8 cellular contexts compared by ENCODE assay signal in the genomic region with DNA sequence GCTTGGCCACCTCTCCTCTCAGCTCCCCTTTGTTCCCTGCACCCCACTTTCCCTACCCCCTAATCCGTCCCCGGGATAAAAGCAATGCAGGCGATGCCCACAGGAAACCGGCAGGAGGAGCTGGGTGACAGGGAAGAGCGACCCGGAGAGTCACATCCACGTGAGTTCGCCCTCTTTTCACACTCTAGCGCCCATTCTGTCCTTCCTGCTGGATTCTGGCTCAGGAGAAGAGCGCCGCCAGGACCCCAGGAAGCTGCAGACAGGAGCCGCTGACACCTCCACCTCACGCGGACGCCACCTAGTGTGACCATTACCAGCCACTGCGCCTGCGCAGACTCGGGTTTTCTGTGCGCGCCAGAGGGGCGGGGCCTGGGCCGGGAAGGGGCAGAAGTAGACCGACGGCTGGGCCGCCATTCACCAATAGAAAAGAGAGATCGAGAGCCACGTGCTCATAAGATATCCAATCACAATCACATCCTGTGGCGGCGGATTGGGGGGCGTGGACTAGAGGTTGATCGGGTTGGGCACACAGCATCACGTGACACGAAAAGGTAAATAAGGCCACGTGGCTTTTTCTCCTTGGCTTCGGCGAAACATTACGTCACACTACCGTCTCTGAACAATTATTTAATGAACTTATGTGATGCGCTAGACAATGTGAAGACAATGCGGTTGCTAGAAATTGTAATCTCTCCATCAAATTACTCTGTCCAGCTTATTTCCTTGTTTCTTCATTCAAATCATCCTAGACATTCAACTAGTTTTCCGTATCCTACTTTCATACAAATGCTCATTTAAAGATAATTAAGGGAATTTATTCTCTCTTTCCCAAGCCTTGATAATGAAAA. TPM values are rescaled to one million over a fixed set of nuclear protein-coding genes. Genes with fewer than 3 reads are reported as not detected.
DNase-seq lines count a peak whose midpoint lies in the region; FAIRE-seq and TF ChIP-seq lines count a peak whose summit lies in the region.

No MANE protein-coding gene starts in this region.

- H3K56ac ChIP-seq in H1 (replicated peaks; ENCODE audit: insufficient read length, low read depth, low read length) = peak overlapping the region; percentile 22

- no peaks in the 10 kb centered on the region for H3K79me2 ChIP-seq in H1 (ENCODE audit: control insufficient read depth in 1 of 2, insufficient read depth in 2 of 2, low read length in 2 of 2)

- H3K4me2 ChIP-seq in H1 (ENCODE audit: insufficient read depth in 1 of 2, low read depth in 2 of 2, low read length in 2 of 2) (peak overlapping the region; percentile 67 to 91), mesenchymal stem cell (ENCODE audit: low read length, poor library complexity, severe bottlenecking) (peak overlapping the region; percentile 94)

- no peaks in the 10 kb centered on the region for H4K20me1 ChIP-seq in H1 (replicated peaks in 1 of 2; ENCODE audit: control insufficient read depth in 1 of 2, insufficient read depth in 2 of 2, low read length in 2 of 2)

- no peaks in the 10 kb centered on the region for H3K27me3 ChIP-seq in H1 (replicated peaks in 1 of 4; ENCODE audit: control insufficient read depth in 3 of 4, extremely low read depth in 1 of 4, insufficient read depth in 3 of 4, low read length in 3 of 4)
- peaks cover 0 to 10% of the 10 kb centered on the region in 2 experiments for H3K27me3 ChIP-seq in mesenchymal stem cell (ENCODE audit: control insufficient read depth in 1 of 2, insufficient read depth in 1 of 2, low read length in 2 of 2)

- TF ChIP-seq RAD21 in H1 (IDR thresholded peaks at IDR 0.05 in 1 of 2, conservative IDR thresholded peaks at IDR 0.05 in 1 of 2; ENCODE audit: low read depth in 2 of 2, low read length in 2 of 2) = peak; percentile 23; a peak in 2 of 4 replicates

- peak overlapping the region; percentile 75; the same call in 1 of the 2 replicates for H4K8ac ChIP-seq in H1 (ENCODE audit: extremely low read depth, insufficient read depth, low read length)
- H4K8ac ChIP-seq in mesenchymal stem cell (ENCODE audit: low read length) = peak overlapping the region; percentile 98

- H3K9me3 ChIP-seq in H1 (ENCODE audit: insufficient read depth in 2 of 2, low read depth in 1 of 2, low read length in 1 of 2) (no peaks in the 10 kb centered on the region), mesenchymal stem cell (ENCODE audit: control insufficient read depth, low read length) (no peaks in the 10 kb centered on the region)

- CTCF ChIA-PET in H1 (lab: Charles Lee; ENCODE audit: partially characterized antibody) = interaction anchor here (0.7 to 11.0 kb wide), 15 partner anchors 7 to 618 kb away, joined by 3 to 109 read pairs (median 3); a partner anchor contains a TSS

- H3K4me1 ChIP-seq in H1 (replicated peaks in 1 of 4; ENCODE audit: control insufficient read depth in 3 of 4, insufficient read depth in 4 of 4, low read length in 3 of 4) (peaks cover 0 to 8% (median 4%) of the 10 kb centered on the region in 4 experiments; a peak in 3 of 7 replicates), mesenchymal stem cell (ENCODE audit: control insufficient read depth, insufficient read depth, low read depth, low read length) (peaks cover 5% of the 10 kb centered on the region)

- POLR2A ChIA-PET in H1 (lab: Charles Lee; ENCODE audit: partially characterized antibody) = interaction anchor here (0.8 to 8.1 kb wide), 12 partner anchors 9 to 121 kb away, joined by 3 to 102 read pairs (median 4); a partner anchor contains a TSS

- H2BK12ac ChIP-seq in H1 (ENCODE audit: low read depth, low read length) (no peak overlapping the region; the same call in 1 of the 2 replicates), mesenchymal stem cell (ENCODE audit: low read length in 2 of 2) (no peak overlapping the region)

- H2AK5ac ChIP-seq in H1 (ENCODE audit: low read depth, low read length) (no peak overlapping the region), mesenchymal stem cell (ENCODE audit: low read length, severe bottlenecking) (peak overlapping the region; percentile 35)

- H3K9ac ChIP-seq in H1 (replicated peaks in 1 of 4; ENCODE audit: extremely low read depth in 1 of 4, low read depth in 3 of 4, low read length in 3 of 4) (peak overlapping the region; percentile 57 to 73 (median 69)), mesenchymal stem cell (ENCODE audit: low read length) (peak overlapping the region; percentile 93)

- TF ChIP-seq CTCF in GM20000 (IDR thresholded peaks at IDR 0.05; ENCODE audit: extremely low read depth, missing control alignments) (peak; percentile 22), H1 (IDR thresholded peaks at IDR 0.05; ENCODE audit: control extremely low read depth in 1 of 3, insufficient read depth in 1 of 3, low read depth in 1 of 3, low read length in 3 of 3) (peak; percentile 28 to 63 (median 45))

- FAIRE-seq in H1 (lab: Jason Lieb, UNC) = peak; percentile 96

- H2BK15ac ChIP-seq in H1 (ENCODE audit: low read length) = peak overlapping the region; percentile 78; the same call in 1 of the 2 replicates
- H2BK15ac ChIP-seq in mesenchymal stem cell (ENCODE audit: low read depth, poor library complexity, severe bottlenecking) = peak overlapping the region; percentile 9

- WGBS in H1 (ENCODE audit: extremely low coverage in 1 of 2, insufficient coverage in 1 of 2, insufficient read length in 1 of 2, insufficient replicate concordance in 2 of 2, low coverage in 1 of 2, low lambda C conversion rate in 2 of 2, missing lambda C conversion rate in 1 of 2), 2 experiments = 5% methylated on average over 41 of the region's 41 CpGs; no CpG with 5 or more reads in 1 of the 2 experiments
- WGBS in mesenchymal stem cell = under 1% methylated on average over 19 of the region's 41 CpGs

- H3K4ac ChIP-seq in H1 (replicated peaks; ENCODE audit: insufficient read length, low read depth, low read length) = peak overlapping the region; percentile 50
- H3K4ac ChIP-seq in mesenchymal stem cell (ENCODE audit: low read depth in 1 of 2, low read length in 2 of 2) = peak overlapping the region; percentile 59 to 73

- peak overlapping the region; percentile 3 for H4K91ac ChIP-seq in H1 (replicated peaks; ENCODE audit: insufficient read length, low read length)
- peak overlapping the region; percentile 70 for H4K91ac ChIP-seq in mesenchymal stem cell (ENCODE audit: low read length)

- TF ChIP-seq POLR2A in H1 (IDR thresholded peaks at IDR 0.05; ENCODE audit: control extremely low read depth in 1 of 2, low read depth in 2 of 2, low read length in 2 of 2) = peak in 1 of 2 experiments; percentile 78; a peak in 1 of 3 replicates

- H2BK20ac ChIP-seq in H1 (ENCODE audit: low read length) = no peak overlapping the region

- H3K14ac ChIP-seq in H1 (ENCODE audit: insufficient read length) = no peak overlapping the region
- no peak overlapping the region for H3K14ac ChIP-seq in mesenchymal stem cell (ENCODE audit: low read length in 2 of 2)

- no peak overlapping the region for H3K23ac ChIP-seq in H1 (ENCODE audit: insufficient read length)
- no peak overlapping the region for H3K23ac ChIP-seq in mesenchymal stem cell (ENCODE audit: low read length in 2 of 2)

- H2BK5ac ChIP-seq in H1 (ENCODE audit: low read depth, low read length) (peak overlapping the region; percentile 69; the same call in 1 of the 2 replicates), mesenchymal stem cell (ENCODE audit: low read depth, low read length, poor library complexity, severe bottlenecking) (no peak overlapping the region)

- no peaks in the 10 kb centered on the region for H3K36me3 ChIP-seq in H1 (ENCODE audit: control insufficient read depth in 2 of 4, insufficient read depth in 4 of 4, low read length in 3 of 4)
- H3K36me3 ChIP-seq in mesenchymal stem cell (ENCODE audit: control insufficient read depth in 1 of 2, insufficient read depth in 2 of 2, low read depth in 1 of 2, low read length in 2 of 2) = no peaks in the 10 kb centered on the region

- no peaks in the 10 kb centered on the region for H3K79me1 ChIP-seq in H1 (ENCODE audit: low read depth, low read length)
- H3K79me1 ChIP-seq in mesenchymal stem cell (replicated peaks; ENCODE audit: low read length, poor library complexity, severe bottlenecking) = peaks cover 2% of the 10 kb centered on the region

- H3K23me2 ChIP-seq in H1 (ENCODE audit: low read depth, low read length) = peaks cover 3% of the 10 kb centered on the region; the same call in 1 of the 2 replicates

- H3K18ac ChIP-seq in H1 (ENCODE audit: extremely low read depth, low read length) (0 out of 2 replicates have a peak overlapping the region, but pooled peaks have one; percentile 55), mesenchymal stem cell (ENCODE audit: low read depth in 1 of 2, low read length in 2 of 2) (peak overlapping the region; percentile 67 to 87)

- H2AFZ ChIP-seq in H1 (ENCODE audit: low read length) (peak overlapping the region; percentile 91), mesenchymal stem cell (ENCODE audit: low read depth, low read length) (peak overlapping the region; percentile 98)

- TF ChIP-seq EP300 in H1 (IDR thresholded peaks at IDR 0.05; ENCODE audit: borderline replicate concordance in 1 of 2, low read depth in 2 of 2, low read length in 2 of 2) = no peak

- H2BK120ac ChIP-seq in H1 (replicated peaks; ENCODE audit: low read depth, low read length) (no peak overlapping the region), mesenchymal stem cell (ENCODE audit: low read depth, low read length) (no peak overlapping the region)

- DNase-seq in COR-L47 (lab: John Stamatoyannopoulos, UW) (peak; percentile 100), GM20000 (ENCODE audit: low spot score) (peak; percentile 95), HT-29 (ENCODE audit: low spot score) (peak; percentile 99), H1 (ENCODE audit: low read depth in 1 of 2, low spot score in 2 of 2) (peak; percentile 97 to 100), mesenchymal stem cell (peak; percentile 99)
- peak; percentile 98 for DNase-seq in NK-92 treated with Interleukin-12 subunit alpha and Interleukin-12 subunit beta, amount 100 ng/mL, for 24 hours (lab: John Stamatoyannopoulos, UW)
- peak; percentile 100 for DNase-seq in activated CD8-positive, alpha-beta memory T cell treated with anti-CD3 and anti-CD28 coated beads for 48 hours (ENCODE audit: low read depth in 2 of 3, low spot score in 2 of 3)
- DNase-seq in stimulated activated CD8-positive, alpha-beta memory T cell treated with anti-CD3 and anti-CD28 coated beads, Interleukin-12 subunit alpha, Interleukin-12 subunit beta, amount 100 ng/mL, for 4 hours (ENCODE audit: low read depth) = peak; percentile 100

- H3K27ac ChIP-seq in H1 (ENCODE audit: low read depth, low read length) (peak overlapping the region; percentile 68; the same call in 1 of the 2 replicates), mesenchymal stem cell (ENCODE audit: low read length, poor library complexity, severe bottlenecking) (peak overlapping the region; percentile 66)

- peak overlapping the region; percentile 34 for H4K5ac ChIP-seq in H1 (ENCODE audit: insufficient read length, low read depth, low read length)

- H3K4me3 ChIP-seq in H1 (ENCODE audit: extremely low read depth in 1 of 4, insufficient read depth in 2 of 4, low read depth in 3 of 4, low read length in 4 of 4) = peak overlapping the region; percentile 33 to 67 (median 56)
- H3K4me3 ChIP-seq in mesenchymal stem cell (ENCODE audit: insufficient read depth in 1 of 2, low read depth in 1 of 2, low read length in 2 of 2) = peak overlapping the region; percentile 68 to 87

RNA-seq across cellular contexts. Expression of a gene that starts 10.1 kb away (rescaled TPM):
- not detected in 2 replicates for total RNA-seq in HT-29 (2014; rRNA removed; shearing (Covaris generic))
- total RNA-seq in H1 (2021; fragmentation: NEBNext Ultra II Directional; extraction: Animal tissue kit (Norgen Biotek cat#: 25700)) = not detected in 2 replicates
- polyA plus RNA-seq in H1 (2011; rRNA removed) = 0.19 TPM in 1 of 2 replicates, not detected in the other
- not detected for polyA plus RNA-seq in H1 (2011; cell fraction: cytosol; rRNA removed)
- polyA plus RNA-seq in H1 (2011; cell fraction: nucleus; rRNA removed) = not detected
- polyA plus RNA-seq in H1 (2012, experiment 1 of 2) = not detected in 4 replicates
- not detected for polyA plus RNA-seq in H1 (2012, experiment 2 of 2)
- polyA plus RNA-seq in H1 (2013, experiment 1 of 2) = not detected
- polyA plus RNA-seq in H1 (2013, experiment 2 of 2) = not detected
- polyA minus RNA-seq in H1 (2011; rRNA and poly(A)+ RNA removed) = not detected in 2 replicates
- not detected for polyA minus RNA-seq in H1 (2011; cell fraction: cytosol; rRNA and poly(A)+ RNA removed)
- polyA minus RNA-seq in H1 (2011; cell fraction: nucleus; rRNA and poly(A)+ RNA removed) = not detected
- polyA plus RNA-seq in mesenchymal stem cell (2013, experiment 1 of 2) = 0.18 TPM
- not detected for polyA plus RNA-seq in mesenchymal stem cell (2013, experiment 2 of 2)

RNA-seq across cellular contexts. Expression of a gene that starts 15.4 kb away (rescaled TPM):
- total RNA-seq in HT-29 (2014; rRNA removed; shearing (Covaris generic)) = 0.05 TPM in 1 of 2 replicates, not detected in the other
- 2.3 and 4.1 TPM in 2 replicates for total RNA-seq in H1 (2021; fragmentation: NEBNext Ultra II Directional; extraction: Animal tissue kit (Norgen Biotek cat#: 25700))
- 2.7 and 3.8 TPM in 2 replicates for polyA plus RNA-seq in H1 (2011; rRNA removed)
- 4.1 TPM for polyA plus RNA-seq in H1 (2011; cell fraction: cytosol; rRNA removed)
- 3.0 TPM for polyA plus RNA-seq in H1 (2011; cell fraction: nucleus; rRNA removed)
- 2.8 to 5.4 TPM (median 4.4 TPM) in 4 replicates for polyA plus RNA-seq in H1 (2012, experiment 1 of 2)
- polyA plus RNA-seq in H1 (2012, experiment 2 of 2) = 3.1 TPM
- 1.4 TPM for polyA plus RNA-seq in H1 (2013, experiment 1 of 2)
- polyA plus RNA-seq in H1 (2013, experiment 2 of 2) = 2.1 TPM
- 2.5 and 3.1 TPM in 2 replicates for polyA minus RNA-seq in H1 (2011; rRNA and poly(A)+ RNA removed)
- polyA minus RNA-seq in H1 (2011; cell fraction: cytosol; rRNA and poly(A)+ RNA removed) = 1.9 TPM
- 1.4 TPM for polyA minus RNA-seq in H1 (2011; cell fraction: nucleus; rRNA and poly(A)+ RNA removed)
- polyA plus RNA-seq in mesenchymal stem cell (2013, experiment 1 of 2) = 0.99 TPM
- polyA plus RNA-seq in mesenchymal stem cell (2013, experiment 2 of 2) = 0.85 TPM

RNA-seq across cellular contexts. Expression of a gene that starts 24.4 kb away (rescaled TPM):
- under 0.01 TPM in 1 of 2 replicates, not detected in the other for total RNA-seq in HT-29 (2014; rRNA removed; shearing (Covaris generic))
- total RNA-seq in H1 (2021; fragmentation: NEBNext Ultra II Directional; extraction: Animal tissue kit (Norgen Biotek cat#: 25700)) = 1,424 and 1,786 TPM in 2 replicates
- polyA plus RNA-seq in H1 (2011; rRNA removed) = under 0.01 TPM in 2 replicates
- under 0.01 TPM for polyA plus RNA-seq in H1 (2011; cell fraction: cytosol; rRNA removed)
- under 0.01 TPM for polyA plus RNA-seq in H1 (2011; cell fraction: nucleus; rRNA removed)
- polyA plus RNA-seq in H1 (2012, experiment 1 of 2) = 269 to 479 TPM in 2 of 4 replicates, not detected in the others
- not detected for polyA plus RNA-seq in H1 (2012, experiment 2 of 2)
- not detected for polyA plus RNA-seq in H1 (2013, experiment 1 of 2)
- polyA plus RNA-seq in H1 (2013, experiment 2 of 2) = not detected
- polyA minus RNA-seq in H1 (2011; rRNA and poly(A)+ RNA removed) = 17,972 and 34,273 TPM in 2 replicates
- polyA minus RNA-seq in H1 (2011; cell fraction: cytosol; rRNA and poly(A)+ RNA removed) = 67,273 TPM
- under 0.01 TPM for polyA minus RNA-seq in H1 (2011; cell fraction: nucleus; rRNA and poly(A)+ RNA removed)
- polyA plus RNA-seq in mesenchymal stem cell (2013, experiment 1 of 2) = not detected
- polyA plus RNA-seq in mesenchymal stem cell (2013, experiment 2 of 2) = not detected

RNA-seq across cellular contexts. Expression of a gene that starts 25.8 kb away (rescaled TPM):
- under 0.01 TPM in 1 of 2 replicates, not detected in the other for total RNA-seq in HT-29 (2014; rRNA removed; shearing (Covaris generic))
- total RNA-seq in H1 (2021; fragmentation: NEBNext Ultra II Directional; extraction: Animal tissue kit (Norgen Biotek cat#: 25700)) = 1,112 and 1,388 TPM in 2 replicates
- under 0.01 TPM in 2 replicates for polyA plus RNA-seq in H1 (2011; rRNA removed)
- under 0.01 TPM for polyA plus RNA-seq in H1 (2011; cell fraction: cytosol; rRNA removed)
- under 0.01 TPM for polyA plus RNA-seq in H1 (2011; cell fraction: nucleus; rRNA removed)
- 129 to 168 TPM in 2 of 4 replicates, not detected in the others for polyA plus RNA-seq in H1 (2012, experiment 1 of 2)
- not detected for polyA plus RNA-seq in H1 (2012, experiment 2 of 2)
- polyA plus RNA-seq in H1 (2013, experiment 1 of 2) = not detected
- not detected for polyA plus RNA-seq in H1 (2013, experiment 2 of 2)
- polyA minus RNA-seq in H1 (2011; rRNA and poly(A)+ RNA removed) = 15,221 and 27,096 TPM in 2 replicates
- polyA minus RNA-seq in H1 (2011; cell fraction: cytosol; rRNA and poly(A)+ RNA removed) = 41,377 TPM
- polyA minus RNA-seq in H1 (2011; cell fraction: nucleus; rRNA and poly(A)+ RNA removed) = under 0.01 TPM
- polyA plus RNA-seq in mesenchymal stem cell (2013, experiment 1 of 2) = not detected
- polyA plus RNA-seq in mesenchymal stem cell (2013, experiment 2 of 2) = not detected

RNA-seq across cellular contexts. Expression of a gene that starts 51.5 kb away (rescaled TPM):
- total RNA-seq in HT-29 (2014; rRNA removed; shearing (Covaris generic)) = not detected in 2 replicates
- 51.9 and 53.1 TPM in 2 replicates for total RNA-seq in H1 (2021; fragmentation: NEBNext Ultra II Directional; extraction: Animal tissue kit (Norgen Biotek cat#: 25700))
- polyA plus RNA-seq in H1 (2011; rRNA removed) = 13.5 and 19.2 TPM in 2 replicates
- polyA plus RNA-seq in H1 (2011; cell fraction: cytosol; rRNA removed) = 16.5 TPM
- polyA plus RNA-seq in H1 (2011; cell fraction: nucleus; rRNA removed) = 52.5 TPM
- polyA plus RNA-seq in H1 (2012, experiment 1 of 2) = 40.8 to 47.7 TPM (median 43.9 TPM) in 4 replicates
- polyA plus RNA-seq in H1 (2012, experiment 2 of 2) = 28.7 TPM
- 16.6 TPM for polyA plus RNA-seq in H1 (2013, experiment 1 of 2)
- 16.5 TPM for polyA plus RNA-seq in H1 (2013, experiment 2 of 2)
- 11.5 and 11.6 TPM in 2 replicates for polyA minus RNA-seq in H1 (2011; rRNA and poly(A)+ RNA removed)
- 26.4 TPM for polyA minus RNA-seq in H1 (2011; cell fraction: cytosol; rRNA and poly(A)+ RNA removed)
- 9.0 TPM for polyA minus RNA-seq in H1 (2011; cell fraction: nucleus; rRNA and poly(A)+ RNA removed)
- 0.06 TPM for polyA plus RNA-seq in mesenchymal stem cell (2013, experiment 1 of 2)
- 0.03 TPM for polyA plus RNA-seq in mesenchymal stem cell (2013, experiment 2 of 2)

Comparison
In these comparisons a context has a peak if more than half of its experiments do, and no peak if none do; other contexts are left out.
1. Peak in every context shown above with its lines: DNase-seq, H3K4me3 ChIP-seq and H3K27ac ChIP-seq.
2. RNA of a gene that starts 24.4 kb away (total RNA-seq): 1,424 to 1,786 TPM in H1; under 0.01 TPM in HT-29; every median in the first group is over 1,000 times any median in the second.